In genomic region chr20:19205999-19206398, GRCh38 we compare ENCODE assay signal across 1 cellular context.
TF ChIP-seq lines count a peak whose summit lies in the region.

No MANE protein-coding gene starts in this region.

TF ChIP-seq in GM12878, 131 proteins besides CTCF, POLR2A, EP300 and RAD21 (continued from another document):
- TF ChIP-seq ZNF592 (IDR thresholded peaks at IDR 0.05) (no peak), ZNF274 (IDR thresholded peaks at IDR 0.05; ENCODE audit: insufficient read depth, insufficient read length) (no peak), BHLHE40 (IDR thresholded peaks at IDR 0.05; ENCODE audit: borderline replicate concordance in 1 of 2, low read depth in 2 of 2, low read length in 1 of 2) (0 out of 4 replicates have a peak, but pooled peaks of 1 of the 2 experiments have one; percentile 4), ATF3 (IDR thresholded peaks at IDR 0.05; ENCODE audit: borderline replicate concordance, extremely low read depth, low read depth, low read length) (no peak), POU2F2 (IDR thresholded peaks at IDR 0.05; ENCODE audit: borderline replicate concordance, low read depth, low read length) (0 out of 3 replicates have a peak, but pooled peaks have one; percentile 29), CBFB (IDR thresholded peaks at IDR 0.05; ENCODE audit: low read depth) (no peak), SREBF1 (IDR thresholded peaks at IDR 0.05; ENCODE audit: low read length) (no peak), NR2C2 (IDR thresholded peaks at IDR 0.05; ENCODE audit: borderline replicate concordance, control insufficient read depth, insufficient read length, low read depth) (no peak), IRF3 (IDR thresholded peaks at IDR 0.05) (no peak), MLLT1 (IDR thresholded peaks at IDR 0.05) (no peak), TCF12 (IDR thresholded peaks at IDR 0.05; ENCODE audit: low read depth, low read length) (no peak), SRF (IDR thresholded peaks at IDR 0.05; ENCODE audit: low read depth in 2 of 2, low read length in 2 of 2) (no peak), NR2F1 (conservative IDR thresholded peaks at IDR 0.05) (no peak), WRNIP1 (IDR thresholded peaks at IDR 0.05; ENCODE audit: borderline replicate concordance, low read depth, low read length) (no peak), CHD1 (IDR thresholded peaks at IDR 0.05; ENCODE audit: low read depth, low read length) (no peak), SMC3 (IDR thresholded peaks at IDR 0.05; ENCODE audit: borderline replicate concordance, low read length) (peak; percentile 90), RUNX3 (IDR thresholded peaks at IDR 0.05; ENCODE audit: low read length) (no peak), CUX1 (IDR thresholded peaks at IDR 0.05; ENCODE audit: insufficient replicate concordance, low read depth, low read length) (no peak), CREM (IDR thresholded peaks at IDR 0.05; ENCODE audit: low read depth) (no peak), ZBTB40 (IDR thresholded peaks at IDR 0.05; ENCODE audit: borderline replicate concordance) (no peak), STAT1 (conservative IDR thresholded peaks at IDR 0.05) (no peak)
